In the genomic region with DNA sequence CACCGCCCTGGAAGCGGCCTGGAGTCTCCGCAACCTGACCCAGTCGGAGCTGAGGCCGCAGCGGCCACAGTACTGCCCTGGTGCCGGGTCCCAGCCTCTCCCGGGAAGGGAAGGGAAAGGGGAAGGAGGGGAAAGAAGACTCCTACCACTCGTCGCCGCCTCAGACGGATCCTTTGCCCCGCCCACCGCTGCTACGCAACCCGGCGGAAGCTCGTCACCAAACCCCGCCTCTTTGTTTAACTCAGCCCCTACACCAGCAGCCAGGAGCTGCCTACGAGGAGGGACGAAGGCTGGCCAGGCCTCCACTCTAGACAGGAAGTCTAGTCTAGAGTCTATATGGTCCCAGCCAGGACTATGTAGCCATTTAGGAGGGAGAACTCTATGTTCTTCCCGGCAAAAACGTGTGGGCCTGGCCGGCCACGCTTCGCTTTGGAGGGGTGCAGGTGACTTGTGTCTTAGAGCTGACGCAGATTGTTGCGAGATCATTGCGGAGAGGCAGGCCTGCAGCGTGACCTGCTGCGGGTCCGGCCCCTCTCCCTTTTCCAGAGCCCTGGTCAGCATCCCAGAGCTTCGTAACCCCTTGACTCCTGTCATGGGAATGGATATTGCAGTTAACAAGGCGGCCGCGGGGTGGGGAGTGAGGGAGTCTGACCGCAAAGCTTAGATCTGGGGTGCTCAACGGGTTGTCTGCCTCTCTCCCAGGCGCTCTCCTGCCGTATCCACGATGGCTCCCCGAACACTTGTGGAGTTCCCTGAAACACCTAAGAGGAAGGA, we compare ENCODE assay signal across 8 cellular contexts. TPM values are rescaled to one million over a fixed set of nuclear protein-coding genes. Genes with fewer than 3 reads are reported as not detected.
DNase-seq lines count a peak whose midpoint lies in the region; ATAC-seq and TF ChIP-seq lines count a peak whose summit lies in the region.

A gene (minus strand): TSS at position 166 of the 774 bp plus-strand sequence. CDS start 7,875 bp downstream, outside the sequence.

- H3K9me3 Mint-ChIP-seq in dendritic cell treated with granulocyte-macrophage colony-stimulating factor and Interleukin-4, amounts not matched to agents 40 ng/mL and 50 ng/mL, for 4 days = no peaks in the 10 kb centered on the region

- peaks cover 56% of the 10 kb centered on the region for H3K4me1 Mint-ChIP-seq in dendritic cell treated with granulocyte-macrophage colony-stimulating factor and Interleukin-4, amounts not matched to agents 40 ng/mL and 50 ng/mL, for 4 days (ENCODE audit: low read depth)

- DNase-seq in C1 segment of cervical spinal cord (lab: John Stamatoyannopoulos, UW) (peak; percentile 73 to 98 (median 93)), NCI-H748 treated with DMSO at 0.1 percent for 48 hours (lab: John Stamatoyannopoulos, UW) (peak; percentile 93), left lung (peak; percentile 98)
- peak; percentile 85 to 91 for DNase-seq in activated CD4-positive, alpha-beta T cell treated with anti-CD3 and anti-CD28 coated beads, Interleukin-2, amount 50 U/mL, for 24 hours (ENCODE audit: low read depth in 1 of 2, low spot score in 1 of 2)
- DNase-seq in stimulated activated CD4-positive, alpha-beta T cell treated with anti-CD3 and anti-CD28 coated beads, Interleukin-2, amount 100 ng/mL, for 48 hours = peak; percentile 88

- H3K27ac Mint-ChIP-seq in dendritic cell treated with granulocyte-macrophage colony-stimulating factor and Interleukin-4, amounts not matched to agents 40 ng/mL and 50 ng/mL, for 4 days = peak within 1 kb of the TSS; percentile 100

- peak within 1 kb of the TSS; percentile 96 to 99 for H3K27ac ChIP-seq in left lung

- peaks cover 14 to 52% of the 10 kb centered on the region in 2 donors for H3K4me1 ChIP-seq in left lung

- H3K9me3 ChIP-seq in left lung = no peaks in the 10 kb centered on the region

- ATAC-seq in GM19372 (IDR thresholded peaks at IDR 0.05; ENCODE audit: low read depth, unreplicated experiment) = peak; percentile 78
- ATAC-seq in HG03558 (IDR thresholded peaks at IDR 0.05; ENCODE audit: extremely low read depth, unreplicated experiment) = peak; percentile 67
- ATAC-seq in left lung = peak; percentile 87

- H3K27me3 Mint-ChIP-seq in dendritic cell treated with granulocyte-macrophage colony-stimulating factor and Interleukin-4, amounts not matched to agents 40 ng/mL and 50 ng/mL, for 4 days = no peaks in the 10 kb centered on the region

- peaks cover 0 to 5% of the 10 kb centered on the region in 2 donors for H3K36me3 ChIP-seq in left lung

- no peaks in the 10 kb centered on the region for H3K27me3 ChIP-seq in left lung

- H3K4me3 ChIP-seq in left lung = peak within 1 kb of the TSS; percentile 74 to 77

- H3K36me3 Mint-ChIP-seq in dendritic cell treated with granulocyte-macrophage colony-stimulating factor and Interleukin-4, amounts not matched to agents 40 ng/mL and 50 ng/mL, for 4 days (ENCODE audit: low read depth) = peaks cover 27% of the 10 kb centered on the region

- TF ChIP-seq CTCF in left lung (IDR thresholded peaks at IDR 0.05) = no peak

- H3K4me3 Mint-ChIP-seq in dendritic cell treated with granulocyte-macrophage colony-stimulating factor and Interleukin-4, amounts not matched to agents 40 ng/mL and 50 ng/mL, for 4 days = peak within 1 kb of the TSS; percentile 99

- intact Hi-C loops in dendritic cell treated with granulocyte-macrophage colony-stimulating factor and Interleukin-4, amounts not matched to agents 40 ng/mL and 50 ng/mL, for 4 days (cut with micrococcal nuclease) = loop anchor here (2.0 to 5.0 kb wide), 2 partner anchors 15 to 35 kb away; a partner anchor contains a TSS
- intact Hi-C loops in left lung (cut with DNase I) = no loop called here

RNA-seq across cellular contexts. Expression of the gene that starts here (rescaled TPM):
- total RNA-seq in left lung = 10 to 100 TPM; 50.3 to 51.4 TPM

Comparison
In these comparisons a context has a peak if more than half of its experiments do, and no peak if none do; other contexts are left out.
1. Peak in every context shown above with its lines: DNase-seq, ATAC-seq, H3K4me3 ChIP-seq and H3K27ac ChIP-seq.